In genomic region chr19:41883463-41883820, GRCh38 we compare ENCODE assay signal across 9 cellular contexts. TPM values are rescaled to one million over a fixed set of nuclear protein-coding genes. Genes with fewer than 3 reads are reported as not detected.
DNase-seq lines count a peak whose midpoint lies in the region; ATAC-seq and TF ChIP-seq lines count a peak whose summit lies in the region.
"Had no signal": no experiment of that assay in that cellular context is flagged by ENCODE, and none has a peak within 500 bp of the region (broad histone marks: within the 10 kb centered on the region; RNA-seq: fewer than 3 reads in every experiment).

No MANE protein-coding gene starts in this region.

- H3K4me3 Mint-ChIP-seq in MCF 10A (ENCODE audit: unreplicated experiment) = peak overlapping the region; percentile 77

- H3K4me1 ChIP-seq in lung (ENCODE audit: control insufficient read depth in 2 of 2, insufficient read depth in 2 of 2, low read length in 2 of 2) = peaks cover 4 to 22% of the 10 kb centered on the region in 2 donors
- H3K4me1 ChIP-seq in urinary bladder (ENCODE audit: insufficient read depth) = peaks cover 4% of the 10 kb centered on the region

- no peak for TF ChIP-seq CTCF in MCF 10A (IDR thresholded peaks at IDR 0.05; ENCODE audit: unreplicated experiment)
- no peak for TF ChIP-seq CTCF in lung (IDR thresholded peaks at IDR 0.05; ENCODE audit: control extremely low read depth, extremely low read depth)

- peak overlapping the region; percentile 85 to 96 for H3K27ac ChIP-seq in lung (ENCODE audit: low read depth in 1 of 2, low read length in 1 of 2)
- H3K27ac ChIP-seq in urinary bladder (ENCODE audit: low read depth) = peak overlapping the region; percentile 72

- DNase-seq in Right ventricle myocardium superior = no peak
- DNase-seq in left cardiac atrium = no peak
- DNase-seq in MCF 10A (ENCODE audit: unreplicated experiment) = no peak
- DNase-seq in lung (ENCODE audit: low spot score) = no peak
- DNase-seq in NCI-H748 (lab: John Stamatoyannopoulos, UW; ENCODE audit: unreplicated experiment) = no peak
- no peak for DNase-seq in amniotic stem cell (lab: John Stamatoyannopoulos, UW)
- no peak for DNase-seq in OCI-M1 (lab: John Stamatoyannopoulos, UW)

- ATAC-seq in Right ventricle myocardium superior (ENCODE audit: poor library complexity) = peak; percentile 2
- ATAC-seq in left cardiac atrium = no peak
- ATAC-seq in lung (ENCODE audit: insufficient read depth, low FRiP score) = no peak

- 0 to 1% methylated on average over 23 of the region's 23 CpGs for WGBS in lung, 2 donors
- under 1% methylated on average over 23 of the region's 23 CpGs for WGBS in urinary bladder

- H3K9me3 Mint-ChIP-seq in MCF 10A (ENCODE audit: unreplicated experiment) = no peaks in the 10 kb centered on the region

- CTCF ChIA-PET in MCF 10A (lab: Yijun Ruan, JAX) = interaction anchor here (0.5 to 2.0 kb wide), 4 partner anchors 10 to 330 kb away, joined by 3 to 6 read pairs (median 4); no protein-coding TSS in a partner anchor

- TSS peak; percentile 87 for BruUV-seq in MCF 10A (replicated peaks; lab: Mats Ljungman, UMichigan)

- H3K27me3 ChIP-seq in lung (ENCODE audit: control insufficient read depth, insufficient read depth) = no peaks in the 10 kb centered on the region

- POLR2A ChIA-PET in MCF 10A (lab: Yijun Ruan, JAX) = interaction anchor here (0.6 to 9.8 kb wide), 11 partner anchors 10 to 361 kb away, joined by 3 to 125 read pairs (median 5); partner anchors contain the start of genes GSK3A, RABAC1, RPS19 and ZNF574

- peaks cover 30% of the 10 kb centered on the region for H3K4me1 Mint-ChIP-seq in MCF 10A (ENCODE audit: insufficient read depth, unreplicated experiment)

- intact Hi-C loops in Right ventricle myocardium superior (cut with DNase I) (no loop called here), left cardiac atrium (cut with DNase I) (no loop called here), MCF 10A (cut with micrococcal nuclease) (no loop called here)

- peaks cover 20% of the 10 kb centered on the region for H3K36me3 Mint-ChIP-seq in MCF 10A (ENCODE audit: insufficient read depth, unreplicated experiment)

- H3K36me3 ChIP-seq in lung (ENCODE audit: control insufficient read depth in 2 of 2, insufficient read depth in 2 of 2, low read length in 2 of 2) (peaks cover 0 to 4% of the 10 kb centered on the region in 2 donors), urinary bladder (ENCODE audit: insufficient read depth) (no peaks in the 10 kb centered on the region)

- peak overlapping the region; percentile 98 for H3K4me3 ChIP-seq in lung
- H3K4me3 ChIP-seq in urinary bladder (ENCODE audit: low read depth, low read length) = peak overlapping the region; percentile 91

- no peaks in the 10 kb centered on the region for H3K9me3 ChIP-seq in lung (ENCODE audit: control insufficient read depth in 2 of 2, insufficient read depth in 1 of 2, low read length in 1 of 2)

- H3K27ac Mint-ChIP-seq in MCF 10A (ENCODE audit: low read depth, unreplicated experiment) = peak overlapping the region; percentile 95

- H3K27me3 Mint-ChIP-seq in MCF 10A (ENCODE audit: insufficient read depth, unreplicated experiment) = no peaks in the 10 kb centered on the region

RNA-seq across cellular contexts. Expression of gene ARHGEF1, which starts 0.5 kb away (rescaled TPM):
- total RNA-seq in Right ventricle myocardium superior (30.1 TPM), left cardiac atrium (10 to 100 TPM; 47.0 to 59.1 TPM), MCF 10A (2022) (106 and 108 TPM in 2 replicates), lung (100 to 1,000 TPM in 1 of 2 donors, 10 to 100 TPM in 1; 55.4 to 231 TPM), urinary bladder (20.1 TPM)
- polyA plus RNA-seq in lung (100 to 1,000 TPM; 138 to 215 TPM), urinary bladder (59.2 TPM)

RNA-seq across cellular contexts. Expression of gene CD79A, which starts 6.4 kb away (rescaled TPM):
- total RNA-seq in Right ventricle myocardium superior = not detected
- under 1 TPM; 0.24 to 0.68 TPM for total RNA-seq in left cardiac atrium
- total RNA-seq in MCF 10A (2022) = not detected in 2 replicates
- total RNA-seq in lung = 10 to 100 TPM in 1 of 2 donors, 1 to 10 TPM in 1; 2.6 to 14.8 TPM
- polyA plus RNA-seq in lung = 1 to 10 TPM; 1.4 to 9.2 TPM
- 0.37 TPM for total RNA-seq in urinary bladder
- 0.80 TPM for polyA plus RNA-seq in urinary bladder

RNA-seq across cellular contexts. Expression of gene RPS19, which starts 23.4 kb away (rescaled TPM):
- total RNA-seq in Right ventricle myocardium superior (586 TPM), left cardiac atrium (100 to 1,000 TPM; 811 to 841 TPM), MCF 10A (2022) (3,060 and 3,357 TPM in 2 replicates), lung (1,000 to 10,000 TPM; 1,039 to 1,726 TPM), urinary bladder (377 TPM)
- polyA plus RNA-seq in lung (1,000 to 10,000 TPM; 1,953 to 4,419 TPM), urinary bladder (1,600 TPM)

RNA-seq across cellular contexts. Expression of gene DMRTC2, which starts 38.6 kb away (rescaled TPM):
- not detected for total RNA-seq in Right ventricle myocardium superior
- total RNA-seq in left cardiac atrium = not detected
- total RNA-seq in MCF 10A (2022) = not detected in 2 replicates
- not detected for total RNA-seq in lung
- under 1 TPM in 1 of 2 donors, not detected in 1; 0.03 TPM for polyA plus RNA-seq in lung
- total RNA-seq in urinary bladder = not detected
- not detected for polyA plus RNA-seq in urinary bladder
- total RNA-seq: T-helper 1 cell treated with Interleukin-12 subunit alpha and Interleukin-12 subunit beta and Interleukin-4 antibody, amounts not matched to agents 30 ng/mL and 1 ng/mL, for 36 hours had no signal

RNA-seq across cellular contexts. Expression of gene LYPD4, which starts 39.0 kb away (rescaled TPM):
- not detected for total RNA-seq in Right ventricle myocardium superior
- not detected for total RNA-seq in left cardiac atrium
- total RNA-seq in MCF 10A (2022) = not detected in 2 replicates
- total RNA-seq in lung = not detected
- polyA plus RNA-seq in lung = not detected
- total RNA-seq in urinary bladder = not detected
- polyA plus RNA-seq in urinary bladder = not detected
- total RNA-seq: T-helper 1 cell treated with Interleukin-12 subunit alpha and Interleukin-12 subunit beta and Interleukin-4 antibody, amounts not matched to agents 30 ng/mL and 1 ng/mL, for 36 hours had no signal
